8 cellular contexts compared by ENCODE assay signal in the genomic region with DNA sequence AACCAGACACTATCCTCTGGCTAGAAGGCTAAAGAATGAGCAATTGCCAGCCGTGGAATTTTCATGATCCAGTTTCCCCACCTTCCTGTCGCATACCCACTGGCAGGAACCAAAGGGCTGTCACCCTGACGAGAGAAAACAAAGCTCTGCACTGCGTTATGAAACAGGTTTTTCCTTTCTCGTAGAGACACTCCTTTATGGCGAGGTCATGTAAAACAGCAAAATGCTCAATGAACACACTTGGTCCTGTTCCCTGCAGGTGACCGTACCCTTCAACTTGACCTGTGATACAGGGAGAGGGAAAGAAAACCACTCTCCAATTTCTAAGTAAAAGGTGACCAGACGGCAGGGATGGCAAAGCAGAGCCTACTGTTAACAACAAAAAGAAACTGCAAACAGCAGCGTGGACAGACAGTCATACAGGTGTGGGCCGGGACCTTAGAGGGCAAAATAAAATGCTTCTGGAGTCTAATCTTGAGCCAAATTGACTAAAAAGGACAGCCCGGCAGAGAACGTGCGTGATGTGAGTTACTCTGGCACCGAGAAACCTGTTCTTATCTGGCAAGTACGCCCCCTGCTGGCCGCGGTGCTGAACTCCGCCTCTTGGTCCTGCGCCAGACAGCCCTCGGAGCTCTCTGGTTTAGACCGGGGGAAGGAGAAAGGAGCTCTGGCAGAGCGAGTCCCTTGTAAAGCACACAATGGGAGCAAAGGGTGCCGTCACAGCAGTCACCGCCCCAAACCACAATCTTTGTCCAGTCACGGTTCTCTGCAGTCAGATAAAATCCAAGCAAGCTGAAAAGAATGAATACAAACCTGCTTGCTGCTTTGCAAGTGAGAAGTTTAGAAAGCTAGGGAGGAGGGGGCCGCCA.
A peak's percentile ranks its signal among the peaks of the same experiment; 100 is the strongest.
DNase-seq lines count a peak whose midpoint lies in the region; ATAC-seq, FAIRE-seq and TF ChIP-seq lines count a peak whose summit lies in the region.

No MANE protein-coding gene starts in this region.

- H3K9me3 ChIP-seq in psoas muscle, result no peaks in the 10 kb centered on the region

- H3K4me1 ChIP-seq in psoas muscle, result peaks cover 3% of the 10 kb centered on the region

- intact Hi-C loops in left ventricle myocardium superior (cut with micrococcal nuclease) (no loop called here), psoas muscle (cut with DNase I) (loop anchor here in 1 of 2 donors (5.0 to 10.0 kb wide), 2 partner anchors 103 to 185 kb away; a partner anchor contains a TSS)

- no peaks in the 10 kb centered on the region for H3K36me3 ChIP-seq in psoas muscle (ENCODE audit: insufficient read depth in 1 of 2, low read depth in 1 of 2)

- peak; percentile 90 for TF ChIP-seq CTCF in GM12874 (IDR thresholded peaks at IDR 0.05; ENCODE audit: insufficient read depth, low read depth, low read length)
- peak; percentile 97 for TF ChIP-seq CTCF in psoas muscle (IDR thresholded peaks at IDR 0.05)

- H3K4me3 ChIP-seq in psoas muscle, result peak overlapping the region; percentile 63

- peak overlapping the region; percentile 73 for H3K27ac ChIP-seq in psoas muscle

- DNase-seq in NCI-H128 (lab: John Stamatoyannopoulos, UW; ENCODE audit: unreplicated experiment) (peak; percentile 63), T follicular helper cell (ENCODE audit: low read depth) (peak; percentile 72), amniotic epithelial cell (ENCODE audit: low read depth) (peak; percentile 92), left ventricle myocardium superior (peak; percentile 94), psoas muscle (peak; percentile 90 to 94), urothelium cell line (ENCODE audit: low spot score) (peak; percentile 90)

- WGBS in psoas muscle, 3 donors, result 5 to 8% (median 5%) methylated on average over 26 of the region's 26 CpGs

- FAIRE-seq in urothelium cell line (lab: Jason Lieb, UNC), result peak; percentile 61

- H3K27me3 ChIP-seq in psoas muscle (ENCODE audit: insufficient read depth in 3 of 3, low read length in 2 of 3), result peaks cover 0 to 2% (median 0%) of the 10 kb centered on the region in 3 donors

- peak; percentile 65 for ATAC-seq in HG02798 (IDR thresholded peaks at IDR 0.05; ENCODE audit: poor library complexity, unreplicated experiment)
- peak; percentile 91 for ATAC-seq in left ventricle myocardium superior
- peak; percentile 88 to 97 (median 90) for ATAC-seq in psoas muscle

Comparison
In these comparisons a context has a peak if more than half of its experiments do, and no peak if none do; other contexts are left out.
1. Peak in every context shown above with its lines: DNase-seq, ATAC-seq, H3K4me3 ChIP-seq and H3K27ac ChIP-seq.